In genomic region chr10:46057038-46057437, GRCh38 we compare ENCODE assay signal across 39 cellular contexts. TPM values are rescaled to one million over a fixed set of nuclear protein-coding genes. Genes with fewer than 3 reads are reported as not detected.
"Had no signal": no experiment of that assay in that cellular context is flagged by ENCODE, and none has a peak within 500 bp of the region (broad histone marks: within the 10 kb centered on the region; RNA-seq: fewer than 3 reads in every experiment).

No MANE protein-coding gene starts in this region.

- H3K4me3 ChIP-seq: MG63 had no signal

- H3K27me3 ChIP-seq: MG63 had no signal

- H3K36me3 ChIP-seq: MG63 had no signal

- H3K9me3 ChIP-seq: MG63 had no signal

- DNase-seq: Karpas-422, Kasumi-1, MG63, MM.1S, MV-4-11, NCI-H1048, NCI-H1092, NCI-H1092 treated with DMSO at 0.1 percent for 48 hours, NCI-H1105, NCI-H1105 treated with DMSO at 0.1 percent for 48 hours, NCI-H1417, NCI-H1417 treated with DMSO at 0.1 percent for 48 hours, NCI-H1436, NCI-H1436 treated with DMSO at 0.1 percent for 48 hours, NCI-H146, NCI-H1694, NCI-H1694 treated with DMSO at 0.1 percent for 48 hours, NCI-H187, NCI-H187 treated with DMSO at 0.1 percent for 48 hours, NCI-H1930, NCI-H2029, NCI-H2029 treated with DMSO at 0.1 percent for 48 hours, NCI-H2081, NCI-H2081 treated with DMSO at 0.1 percent for 48 hours, NCI-H2107, NCI-H2171, NCI-H2171 treated with DMSO at 0.1 percent for 48 hours, NCI-H2227 treated with DMSO at 0.1 percent for 48 hours, NCI-H226, NCI-H345, NCI-H446, NCI-H446 treated with DMSO at 0.1 percent for 48 hours, NCI-H510A, NCI-H510A treated with DMSO at 0.1 percent for 48 hours, NCI-H524 had no signal

RNA-seq across cellular contexts. Expression of gene MSMB, which starts 11.0 kb away (rescaled TPM):
- total RNA-seq: LHCN-M2, M059J, MCF 10A, NCI-H460 had no signal
